Comparison of ENCODE assay signal across 8 cellular contexts in genomic region chr9:128558431-128559310, GRCh38. TPM values are rescaled to one million over a fixed set of nuclear protein-coding genes. Genes with fewer than 3 reads are reported as not detected.
A peak's percentile ranks its signal among the peaks of the same experiment; 100 is the strongest.
DNase-seq lines count a peak whose midpoint lies in the region; ATAC-seq and TF ChIP-seq lines count a peak whose summit lies in the region.

No MANE protein-coding gene starts in this region.

- H3K27me3 ChIP-seq in OCI-LY1 (ENCODE audit: insufficient read depth, low read length) (no peaks in the 10 kb centered on the region), foreskin keratinocyte (no peaks in the 10 kb centered on the region), uterus (no peaks in the 10 kb centered on the region)

- H3K9me3 ChIP-seq in OCI-LY1 (ENCODE audit: low read length) (no peaks in the 10 kb centered on the region), uterus (no peaks in the 10 kb centered on the region)

- H3K36me3 ChIP-seq in OCI-LY1 (ENCODE audit: insufficient read depth, low read length) (no peaks in the 10 kb centered on the region), uterus (no peaks in the 10 kb centered on the region)

- TF ChIP-seq CTCF in OCI-LY1 (IDR thresholded peaks at IDR 0.05; ENCODE audit: low read length) (no peak), foreskin keratinocyte (conservative IDR thresholded peaks at IDR 0.05) (no peak), omental fat pad (IDR thresholded peaks at IDR 0.05) (no peak), uterus (IDR thresholded peaks at IDR 0.05) (peak in 1 of 4 experiments; percentile 1)

- H3K9me2 ChIP-seq in OCI-LY1 (ENCODE audit: low read depth, low read length), result no peaks in the 10 kb centered on the region

- no peaks in the 10 kb centered on the region for H3K9me3 Mint-ChIP-seq in activated naive CD4-positive, alpha-beta T cell treated with anti-CD3 and anti-CD28 coated beads for 36 hours

- H2AFZ ChIP-seq in OCI-LY1 (ENCODE audit: low read length), result no peak overlapping the region

- H3F3A ChIP-seq in OCI-LY1 (ENCODE audit: insufficient read depth, low read length), result no peaks in the 10 kb centered on the region

- peaks cover 53% of the 10 kb centered on the region for H3K4me1 ChIP-seq in OCI-LY1 (ENCODE audit: insufficient read depth, low read length, severe bottlenecking)
- peaks cover 41% of the 10 kb centered on the region for H3K4me1 ChIP-seq in foreskin keratinocyte
- peaks cover 10 to 14% of the 10 kb centered on the region in 2 donors for H3K4me1 ChIP-seq in uterus

- no peak overlapping the region; the same call in 1 of the 2 replicates for H3K9ac ChIP-seq in OCI-LY1 (ENCODE audit: low read length)

- CTCF ChIA-PET in activated naive CD4-positive, alpha-beta T cell treated with anti-CD3 and anti-CD28 coated beads for 36 hours (lab: Charles Lee), result no interaction called here

- H3K27ac ChIP-seq in OCI-LY1 (ENCODE audit: low read depth, low read length, poor library complexity, severe bottlenecking), result peak overlapping the region; percentile 40
- H3K27ac ChIP-seq in foreskin keratinocyte, result peak overlapping the region; percentile 29
- H3K27ac ChIP-seq in uterus, result peak overlapping the region; percentile 66 to 83

- H3K4me2 ChIP-seq in OCI-LY1 (ENCODE audit: low read length), result peak overlapping the region; percentile 30; the same call in 1 of the 2 replicates

- H3K27ac Mint-ChIP-seq in activated naive CD4-positive, alpha-beta T cell treated with anti-CD3 and anti-CD28 coated beads for 36 hours, result peak overlapping the region; percentile 76

- H4K20me1 ChIP-seq in OCI-LY1 (ENCODE audit: insufficient read depth, low read length), result no peaks in the 10 kb centered on the region

- peaks cover 35% of the 10 kb centered on the region for H3K79me2 ChIP-seq in OCI-LY1 (ENCODE audit: insufficient read depth, low read length)

- intact Hi-C loops in activated naive CD4-positive, alpha-beta T cell treated with anti-CD3 and anti-CD28 coated beads for 36 hours (cut with micrococcal nuclease), result no loop called here
- intact Hi-C loops in uterus (cut with DNase I; ENCODE audit: low total_unique reads), result no loop called here

- no peaks in the 10 kb centered on the region for H3K27me3 Mint-ChIP-seq in activated naive CD4-positive, alpha-beta T cell treated with anti-CD3 and anti-CD28 coated beads for 36 hours (ENCODE audit: low read depth)

- TF ChIP-seq POLR2A in uterus (IDR thresholded peaks at IDR 0.05), result no peak

- peaks cover 4% of the 10 kb centered on the region for H3K36me3 Mint-ChIP-seq in activated naive CD4-positive, alpha-beta T cell treated with anti-CD3 and anti-CD28 coated beads for 36 hours (ENCODE audit: low read depth)

- H3K4me3 Mint-ChIP-seq in activated naive CD4-positive, alpha-beta T cell treated with anti-CD3 and anti-CD28 coated beads for 36 hours, result peak overlapping the region; percentile 9

- peaks cover 40% of the 10 kb centered on the region for H3K4me1 Mint-ChIP-seq in activated naive CD4-positive, alpha-beta T cell treated with anti-CD3 and anti-CD28 coated beads for 36 hours (ENCODE audit: low read depth)

- DNase-seq in activated gamma-delta T cell treated with Interleukin-2 at 50 U/mL for 16 hours (peak; percentile 52), activated gamma-delta T cell (lab: John Stamatoyannopoulos, UW) (no peak), foreskin keratinocyte (peak in 1 of 2 donors; percentile 58), omental fat pad (ENCODE audit: low spot score) (peak; percentile 61), uterus (peak; percentile 78 to 83)
- DNase-seq in activated naive CD4-positive, alpha-beta T cell treated with anti-CD3 and anti-CD28 coated beads for 36 hours, result peak; percentile 80

- H3K4me3 ChIP-seq in OCI-LY1 (ENCODE audit: low read depth, low read length, poor library complexity, severe bottlenecking) (peak overlapping the region; percentile 11), uterus (no peak overlapping the region)

- peak; percentile 82 for ATAC-seq in HG03354 (IDR thresholded peaks at IDR 0.05; ENCODE audit: poor library complexity, severe bottlenecking, unreplicated experiment)
- peak; percentile 58 for ATAC-seq in foreskin keratinocyte
- peak; percentile 53 for ATAC-seq in omental fat pad (ENCODE audit: low FRiP score)

RNA-seq across cellular contexts. Expression of gene SPTAN1, which starts 6.3 kb away (rescaled TPM):
- 100 to 1,000 TPM; 162 to 183 TPM for total RNA-seq in activated naive CD4-positive, alpha-beta T cell treated with anti-CD3 and anti-CD28 coated beads for 36 hours
- 128 and 131 TPM in 2 replicates for total RNA-seq in foreskin keratinocyte
- 87.3 and 89.6 TPM in 2 replicates for polyA plus RNA-seq in foreskin keratinocyte
- 100 to 1,000 TPM; 231 to 381 (median 300) TPM for total RNA-seq in omental fat pad
- 100 to 1,000 TPM; 244 to 521 (median 335) TPM for total RNA-seq in uterus

RNA-seq across cellular contexts. Expression of gene GLE1, which starts 54.2 kb away (rescaled TPM):
- total RNA-seq in activated naive CD4-positive, alpha-beta T cell treated with anti-CD3 and anti-CD28 coated beads for 36 hours, result 10 to 100 TPM; 48.7 to 51.6 TPM
- total RNA-seq in foreskin keratinocyte (33.5 and 36.6 TPM in 2 replicates), omental fat pad (10 to 100 TPM; 13.0 to 22.4 (median 19.9) TPM), uterus (10 to 100 TPM in 3 of 4 donors, 1 to 10 TPM in 1; 3.3 to 25.5 (median 16.4) TPM)
- polyA plus RNA-seq in foreskin keratinocyte, result 16.4 and 19.6 TPM in 2 replicates
